In genomic region chr5:168681556-168682183, GRCh38 we compare ENCODE assay signal across 12 cellular contexts.
DNase-seq lines count a peak whose midpoint lies in the region; ATAC-seq and TF ChIP-seq lines count a peak whose summit lies in the region.
"Had no signal": no experiment of that assay in that cellular context is flagged by ENCODE, and none has a peak within 500 bp of the region (broad histone marks: within the 10 kb centered on the region; RNA-seq: fewer than 3 reads in every experiment).

No MANE protein-coding gene starts in this region.

- H3K36me3 Mint-ChIP-seq in stimulated activated effector memory CD8-positive, alpha-beta T cell treated with anti-CD3 and anti-CD28 coated beads, Interleukin-12 subunit alpha, Interleukin-12 subunit beta, amount 100 ng/mL, for 72 hours: no peaks in the 10 kb centered on the region
- H3K36me3 Mint-ChIP-seq: activated naive CD8-positive, alpha-beta T cell treated with anti-CD3 and anti-CD28 coated beads, Interleukin-2, amount 10 ng/mL, durations not matched to agents 7 days and 5 days; stimulated activated memory B cell treated with anti-CD40 and anti-IgM and Interleukin-4, amounts not matched to agents 10 μg/mL and 1 μg/mL and 100 μg/mL, for 72 hours had no signal

- no peak overlapping the region for H2BK20ac ChIP-seq in IMR-90 (ENCODE audit: low read depth, low read length)

- H3K79me1 ChIP-seq in IMR-90 (ENCODE audit: low read depth in 1 of 2, low read length in 2 of 2) (no peaks in the 10 kb centered on the region), trophoblast cell (ENCODE audit: low read length) (no peaks in the 10 kb centered on the region)

- no TSS peak for BruUV-seq in IMR-90 (replicated peaks; lab: Mats Ljungman, UMichigan)

- DNase-seq in IMR-90: peak; percentile 57
- peak in 1 of 4 donors; percentile 8 for DNase-seq in body of pancreas
- DNase-seq in hepatocyte (ENCODE audit: low spot score): peak; percentile 60
- no peak for DNase-seq in stimulated activated effector memory CD8-positive, alpha-beta T cell treated with anti-CD3 and anti-CD28 coated beads, Interleukin-12 subunit alpha, Interleukin-12 subunit beta, amount 100 ng/mL, for 72 hours (ENCODE audit: low spot score in 2 of 2)
- no peak for DNase-seq in NCI-H524 (lab: John Stamatoyannopoulos, UW)
- DNase-seq in trophoblast cell: no peak
- DNase-seq: activated naive CD8-positive, alpha-beta T cell treated with anti-CD3 and anti-CD28 coated beads, Interleukin-2, amount 10 ng/mL, durations not matched to agents 7 days and 5 days; NCI-H446; occipital lobe had no signal

- H3K4me3 ChIP-seq in IMR-90 (ENCODE audit: insufficient read depth, low read depth, low read length): no peak overlapping the region
- H3K4me3 ChIP-seq in body of pancreas: no peak overlapping the region
- no peak overlapping the region for H3K4me3 ChIP-seq in hepatocyte
- H3K4me3 ChIP-seq in trophoblast cell (ENCODE audit: low read depth, low read length): no peak overlapping the region

- TF ChIP-seq CTCF in IMR-90 (conservative IDR thresholded peaks at IDR 0.05; ENCODE audit: low read depth, low read length) (no peak), body of pancreas (IDR thresholded peaks at IDR 0.05) (no peak), hepatocyte (IDR thresholded peaks at IDR 0.05; ENCODE audit: poor library complexity) (no peak)

- H2BK5ac ChIP-seq in IMR-90 (ENCODE audit: low read depth, low read length, poor library complexity, severe bottlenecking) (no peak overlapping the region), trophoblast cell (ENCODE audit: low read depth, low read length, poor library complexity) (no peak overlapping the region)

- H3K27me3 ChIP-seq in IMR-90 (ENCODE audit: control insufficient read depth, insufficient read depth, low read length) (no peaks in the 10 kb centered on the region), body of pancreas (no peaks in the 10 kb centered on the region), hepatocyte (no peaks in the 10 kb centered on the region), trophoblast cell (ENCODE audit: insufficient read depth, low read length) (no peaks in the 10 kb centered on the region)

- H3K14ac ChIP-seq in IMR-90 (replicated peaks; ENCODE audit: low read depth, low read length) (no peak overlapping the region), trophoblast cell (ENCODE audit: low read length) (no peak overlapping the region)

- H3K9me3 Mint-ChIP-seq in stimulated activated effector memory CD8-positive, alpha-beta T cell treated with anti-CD3 and anti-CD28 coated beads, Interleukin-12 subunit alpha, Interleukin-12 subunit beta, amount 100 ng/mL, for 72 hours: no peaks in the 10 kb centered on the region
- H3K9me3 Mint-ChIP-seq: stimulated activated memory B cell treated with anti-CD40 and anti-IgM and Interleukin-4, amounts not matched to agents 10 μg/mL and 1 μg/mL and 100 μg/mL, for 72 hours had no signal

- H3K36me3 ChIP-seq in IMR-90 (ENCODE audit: control insufficient read depth, insufficient read depth, low read length): no peaks in the 10 kb centered on the region
- no peaks in the 10 kb centered on the region for H3K36me3 ChIP-seq in body of pancreas (replicated peaks in 1 of 2; ENCODE audit: insufficient read depth in 1 of 2, low read depth in 2 of 2)
- no peaks in the 10 kb centered on the region for H3K36me3 ChIP-seq in hepatocyte (replicated peaks; ENCODE audit: insufficient read depth, low read depth)
- peaks cover 13 to 30% of the 10 kb centered on the region in 2 experiments for H3K36me3 ChIP-seq in trophoblast cell (ENCODE audit: control insufficient read depth in 1 of 2, insufficient read depth in 2 of 2, low read length in 2 of 2)

- H4K91ac ChIP-seq in IMR-90 (ENCODE audit: insufficient read depth, low read depth, low read length) (no peak overlapping the region), trophoblast cell (ENCODE audit: low read depth, low read length) (no peak overlapping the region)

- no peak overlapping the region for H3K23ac ChIP-seq in IMR-90 (ENCODE audit: low read depth, low read length)
- H3K23ac ChIP-seq in trophoblast cell (ENCODE audit: low read length): no peak overlapping the region

- ATAC-seq in IMR-90 (ENCODE audit: low read depth) (peak; percentile 60), body of pancreas (peak; percentile 38), HG03135 (IDR thresholded peaks at IDR 0.05; ENCODE audit: unreplicated experiment) (no peak)
- peak; percentile 4 for ATAC-seq in stimulated activated effector memory CD8-positive, alpha-beta T cell treated with anti-CD3 and anti-CD28 coated beads, Interleukin-12 subunit alpha, Interleukin-12 subunit beta, amount 100 ng/mL, for 72 hours
- ATAC-seq: stimulated activated memory B cell treated with anti-CD40 and anti-IgM and Interleukin-4, amounts not matched to agents 10 μg/mL and 1 μg/mL and 100 μg/mL, for 72 hours had no signal

- dilution Hi-C loops in IMR-90 (cut with HindIII; ENCODE audit: low sequenced_read_pairs, unreplicated experiment): no loop called here

- no peak overlapping the region for H2BK120ac ChIP-seq in IMR-90 (ENCODE audit: low read depth, low read length)
- no peak overlapping the region for H2BK120ac ChIP-seq in trophoblast cell (ENCODE audit: insufficient read depth, low read length, poor library complexity)

- no peak for TF ChIP-seq POLR2A in IMR-90 (IDR thresholded peaks at IDR 0.05; ENCODE audit: low read depth, low read length)
- TF ChIP-seq POLR2A in body of pancreas (IDR thresholded peaks at IDR 0.05): no peak

- no peak for TF ChIP-seq RAD21 in IMR-90 (IDR thresholded peaks at IDR 0.05; ENCODE audit: low read length)

- peak overlapping the region; percentile 24 for H3K27ac Mint-ChIP-seq in stimulated activated effector memory CD8-positive, alpha-beta T cell treated with anti-CD3 and anti-CD28 coated beads, Interleukin-12 subunit alpha, Interleukin-12 subunit beta, amount 100 ng/mL, for 72 hours
- H3K27ac Mint-ChIP-seq: stimulated activated memory B cell treated with anti-CD40 and anti-IgM and Interleukin-4, amounts not matched to agents 10 μg/mL and 1 μg/mL and 100 μg/mL, for 72 hours had no signal

- no peak overlapping the region for H2AK5ac ChIP-seq in IMR-90 (ENCODE audit: low read depth, low read length)
- H2AK5ac ChIP-seq in trophoblast cell (ENCODE audit: low read length): no peak overlapping the region

- no peaks in the 10 kb centered on the region for H3K79me2 ChIP-seq in hepatocyte
- no peaks in the 10 kb centered on the region for H3K79me2 ChIP-seq in trophoblast cell (ENCODE audit: control insufficient read depth, insufficient read depth, low read length, poor library complexity)

- intact Hi-C loops in IMR-90 (cut with micrococcal nuclease) (no loop called here), body of pancreas (cut with DNase I) (no loop called here)

- H3K9ac ChIP-seq in IMR-90 (ENCODE audit: low read depth, low read length) (no peak overlapping the region), trophoblast cell (ENCODE audit: low read length) (no peak overlapping the region)

- H3K4me2 ChIP-seq in IMR-90 (ENCODE audit: low read depth, low read length): no peak overlapping the region
- H3K4me2 ChIP-seq in hepatocyte: no peak overlapping the region
- no peak overlapping the region for H3K4me2 ChIP-seq in trophoblast cell (ENCODE audit: low read length)

- no peak overlapping the region for H4K12ac ChIP-seq in trophoblast cell (ENCODE audit: low read depth, low read length)

- H2BK12ac ChIP-seq in trophoblast cell (ENCODE audit: low read length): no peak overlapping the region

- no peaks in the 10 kb centered on the region for H4K20me1 ChIP-seq in IMR-90 (ENCODE audit: insufficient read depth, low read length)
- H4K20me1 ChIP-seq in hepatocyte (ENCODE audit: insufficient read depth, poor library complexity, severe bottlenecking): no peaks in the 10 kb centered on the region

- H4K5ac ChIP-seq in IMR-90 (ENCODE audit: low read depth, low read length): no peak overlapping the region

- H3K9me1 ChIP-seq in IMR-90 (ENCODE audit: insufficient read depth, low read length): no peaks in the 10 kb centered on the region

- H2AFZ ChIP-seq in IMR-90 (replicated peaks; ENCODE audit: low read length, poor library complexity): peak overlapping the region; percentile 12
- no peak overlapping the region for H2AFZ ChIP-seq in hepatocyte
- H2AFZ ChIP-seq in trophoblast cell (ENCODE audit: insufficient read depth, low read length, poor library complexity): no peak overlapping the region

- H4K8ac ChIP-seq in IMR-90 (ENCODE audit: low read depth in 2 of 2, low read length in 2 of 2) (no peak overlapping the region), trophoblast cell (ENCODE audit: low read depth, low read length) (no peak overlapping the region)

- no peak overlapping the region for H3K4me3 Mint-ChIP-seq in stimulated activated effector memory CD8-positive, alpha-beta T cell treated with anti-CD3 and anti-CD28 coated beads, Interleukin-12 subunit alpha, Interleukin-12 subunit beta, amount 100 ng/mL, for 72 hours
- H3K4me3 Mint-ChIP-seq: activated naive CD8-positive, alpha-beta T cell treated with anti-CD3 and anti-CD28 coated beads, Interleukin-2, amount 10 ng/mL, durations not matched to agents 7 days and 5 days; stimulated activated memory B cell treated with anti-CD40 and anti-IgM and Interleukin-4, amounts not matched to agents 10 μg/mL and 1 μg/mL and 100 μg/mL, for 72 hours had no signal

- H3K4ac ChIP-seq in IMR-90 (ENCODE audit: low read depth, low read length) (no peak overlapping the region), trophoblast cell (ENCODE audit: low read depth, low read length) (no peak overlapping the region)

- H3K4me1 Mint-ChIP-seq in stimulated activated effector memory CD8-positive, alpha-beta T cell treated with anti-CD3 and anti-CD28 coated beads, Interleukin-12 subunit alpha, Interleukin-12 subunit beta, amount 100 ng/mL, for 72 hours: peaks cover 6% of the 10 kb centered on the region

- WGBS in IMR-90 (ENCODE audit: extremely low coverage in 2 of 2, insufficient read length in 1 of 2), 2 experiments: 43% methylated on average over 2 of the region's 4 CpGs; no CpG with 5 or more reads in 1 of the 2 experiments
- 51 to 52% methylated on average over 3 to 4 of the region's 4 CpGs for WGBS in body of pancreas, 2 donors
- WGBS in hepatocyte (ENCODE audit: low lambda C conversion rate, missing lambda C conversion rate): 58% methylated on average over 4 of the region's 4 CpGs
- WGBS in trophoblast cell (ENCODE audit: extremely low coverage, insufficient coverage, insufficient read length): no CpG with 5 or more reads among the region's 4 CpGs

- H3K4me1 ChIP-seq in IMR-90 (ENCODE audit: control insufficient read depth, insufficient read depth, low read length) (no peaks in the 10 kb centered on the region), body of pancreas (no peaks in the 10 kb centered on the region), hepatocyte (ENCODE audit: insufficient read depth) (no peaks in the 10 kb centered on the region), trophoblast cell (ENCODE audit: control insufficient read depth in 1 of 2, insufficient read depth in 2 of 2, low read length in 2 of 2) (no peaks in the 10 kb centered on the region)

- H3K9me3 ChIP-seq in IMR-90 (ENCODE audit: control insufficient read depth, insufficient read depth, low read length) (no peaks in the 10 kb centered on the region), body of pancreas (no peaks in the 10 kb centered on the region), hepatocyte (ENCODE audit: low read depth) (no peaks in the 10 kb centered on the region), trophoblast cell (ENCODE audit: insufficient read depth, low read depth, low read length) (peaks cover 3% of the 10 kb centered on the region)

- no peak overlapping the region for H3K18ac ChIP-seq in IMR-90 (ENCODE audit: low read depth, low read length)
- H3K18ac ChIP-seq in trophoblast cell (ENCODE audit: low read length): no peak overlapping the region

- CTCF ChIA-PET in IMR-90 (lab: Yijun Ruan, JAX): no interaction called here

- in situ Hi-C loops in IMR-90 (cut with MboI; ENCODE audit: low sequenced_read_pairs): loop anchor here (25.0 kb wide), 1 partner anchor 881 kb away; no protein-coding TSS in a partner anchor

- no peaks in the 10 kb centered on the region for H3K9me2 ChIP-seq in hepatocyte (replicated peaks; ENCODE audit: insufficient read depth)

- H3K27ac ChIP-seq in IMR-90 (ENCODE audit: insufficient read depth, low read length): no peak overlapping the region
- H3K27ac ChIP-seq in body of pancreas: no peak overlapping the region
- peak overlapping the region; percentile 58 for H3K27ac ChIP-seq in hepatocyte
- H3K27ac ChIP-seq in trophoblast cell (ENCODE audit: low read depth, low read length): no peak overlapping the region
- H3K27ac ChIP-seq: HL-60 had no signal

- H3K56ac ChIP-seq in IMR-90 (ENCODE audit: extremely low read depth, insufficient read depth, low read length): no peak overlapping the region

- POLR2A ChIA-PET in IMR-90 (lab: Charles Lee; ENCODE audit: unreplicated experiment): no interaction called here

- peak overlapping the region; percentile 66 for H2AK9ac ChIP-seq in IMR-90 (replicated peaks; ENCODE audit: low read depth, low read length, poor library complexity)

- H2BK15ac ChIP-seq in IMR-90 (ENCODE audit: low read depth, low read length): no peak overlapping the region

Comparison
In these comparisons a context has a peak if more than half of its experiments do, and no peak if none do; other contexts are left out.
1. DNase-seq: peak in IMR-90 (single experiment) and hepatocyte (single experiment); none in stimulated activated effector memory CD8-positive, alpha-beta T cell treated with anti-CD3 and anti-CD28 coated beads, Interleukin-12 subunit alpha, Interleukin-12 subunit beta, amount 100 ng/mL, for 72 hours (0 of 2), NCI-H524 (0 of 2) and trophoblast cell (0 of 2).